ENCODE assay signal across 1 cellular context in the genomic region with DNA sequence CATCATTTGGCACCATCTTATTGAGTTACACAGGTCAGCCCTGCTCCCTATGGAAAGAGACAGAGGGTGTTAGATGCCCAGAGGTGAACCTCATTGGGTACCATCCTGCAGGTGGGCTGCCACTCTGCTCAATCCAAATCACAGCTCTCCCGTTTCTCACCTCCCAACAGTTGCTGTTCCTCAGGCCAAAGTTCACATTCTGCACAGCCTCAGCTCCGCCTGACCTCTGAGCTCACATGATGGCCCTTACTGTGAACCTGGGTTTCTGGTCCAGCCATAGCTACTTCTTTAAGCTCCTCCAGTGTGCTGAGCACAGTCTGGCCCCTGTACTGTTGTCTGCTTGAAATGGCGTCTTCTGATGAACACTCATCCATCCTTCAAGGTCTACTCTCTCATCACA.
TF ChIP-seq lines count a peak whose summit lies in the region.

No MANE protein-coding gene starts in this region.

TF ChIP-seq in HepG2, 621 proteins besides CTCF, POLR2A, EP300 and RAD21:
- 0 out of 2 replicates have a peak, but pooled peaks have one; percentile 22 for TF ChIP-seq ZMYM4 (CRISPR knock-in tag; IDR thresholded peaks at IDR 0.05)
- TF ChIP-seq HNF4G (IDR thresholded peaks at IDR 0.05; ENCODE audit: borderline replicate concordance, low read depth, low read length): 0 out of 2 replicates have a peak, but pooled peaks have one; percentile 26
- TF ChIP-seq HNF4G (CRISPR knock-in tag; IDR thresholded peaks at IDR 0.05; ENCODE audit: borderline replicate concordance, low read depth): no peak
- peak; percentile 72 for TF ChIP-seq HNF4A (CRISPR knock-in tag; IDR thresholded peaks at IDR 0.05)
- TF ChIP-seq, protein P1, sequence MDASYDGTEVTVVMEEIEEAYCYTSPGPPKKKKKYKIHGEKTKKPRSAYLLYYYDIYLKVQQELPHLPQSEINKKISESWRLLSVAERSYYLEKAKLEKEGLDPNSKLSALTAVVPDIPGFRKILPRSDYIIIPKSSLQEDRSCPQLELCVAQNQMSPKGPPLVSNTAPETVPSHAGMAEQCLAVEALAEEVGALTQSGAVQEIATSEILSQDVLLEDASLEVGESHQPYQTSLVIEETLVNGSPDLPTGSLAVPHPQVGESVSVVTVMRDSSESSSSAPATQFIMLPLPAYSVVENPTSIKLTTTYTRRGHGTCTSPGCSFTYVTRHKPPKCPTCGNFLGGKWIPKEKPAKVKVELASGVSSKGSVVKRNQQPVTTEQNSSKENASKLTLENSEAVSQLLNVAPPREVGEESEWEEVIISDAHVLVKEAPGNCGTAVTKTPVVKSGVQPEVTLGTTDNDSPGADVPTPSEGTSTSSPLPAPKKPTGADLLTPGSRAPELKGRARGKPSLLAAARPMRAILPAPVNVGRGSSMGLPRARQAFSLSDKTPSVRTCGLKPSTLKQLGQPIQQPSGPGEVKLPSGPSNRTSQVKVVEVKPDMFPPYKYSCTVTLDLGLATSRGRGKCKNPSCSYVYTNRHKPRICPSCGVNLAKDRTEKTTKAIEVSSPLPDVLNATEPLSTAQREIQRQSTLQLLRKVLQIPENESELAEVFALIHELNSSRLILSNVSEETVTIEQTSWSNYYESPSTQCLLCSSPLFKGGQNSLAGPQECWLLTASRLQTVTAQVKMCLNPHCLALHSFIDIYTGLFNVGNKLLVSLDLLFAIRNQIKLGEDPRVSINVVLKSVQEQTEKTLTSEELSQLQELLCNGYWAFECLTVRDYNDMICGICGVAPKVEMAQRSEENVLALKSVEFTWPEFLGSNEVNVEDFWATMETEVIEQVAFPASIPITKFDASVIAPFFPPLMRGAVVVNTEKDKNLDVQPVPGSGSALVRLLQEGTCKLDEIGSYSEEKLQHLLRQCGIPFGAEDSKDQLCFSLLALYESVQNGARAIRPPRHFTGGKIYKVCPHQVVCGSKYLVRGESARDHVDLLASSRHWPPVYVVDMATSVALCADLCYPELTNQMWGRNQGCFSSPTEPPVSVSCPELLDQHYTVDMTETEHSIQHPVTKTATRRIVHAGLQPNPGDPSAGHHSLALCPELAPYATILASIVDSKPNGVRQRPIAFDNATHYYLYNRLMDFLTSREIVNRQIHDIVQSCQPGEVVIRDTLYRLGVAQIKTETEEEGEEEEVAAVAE (CRISPR knock-in tag; IDR thresholded peaks at IDR 0.05; ENCODE audit: borderline replicate concordance): no peak
- TF ChIP-seq ZNF605 (CRISPR knock-in tag; IDR thresholded peaks at IDR 0.05): 0 out of 2 replicates have a peak, but pooled peaks have one; percentile 33
- TF ChIP-seq ZKSCAN5 (CRISPR knock-in tag; IDR thresholded peaks at IDR 0.05): peak; percentile 88
- TF ChIP-seq SOX6 (IDR thresholded peaks at IDR 0.05): no peak
- no peak for TF ChIP-seq SOX6 (CRISPR knock-in tag; IDR thresholded peaks at IDR 0.05)
- peak; percentile 29; the same call in 1 of the 2 replicates for TF ChIP-seq POGZ (CRISPR knock-in tag; IDR thresholded peaks at IDR 0.05)
- peak; percentile 65 for TF ChIP-seq GFI1 (CRISPR knock-in tag; IDR thresholded peaks at IDR 0.05; ENCODE audit: borderline replicate concordance)
- 0 out of 2 replicates have a peak, but pooled peaks have one; percentile 18 for TF ChIP-seq ZNF292 (CRISPR knock-in tag; IDR thresholded peaks at IDR 0.05; ENCODE audit: borderline replicate concordance, low read depth)
- TF ChIP-seq NR2F6 (IDR thresholded peaks at IDR 0.05): 0 out of 2 replicates have a peak, but pooled peaks have one; percentile 9
- TF ChIP-seq NR2F6 (CRISPR knock-in tag; IDR thresholded peaks at IDR 0.05): no peak
